15 cellular contexts compared by ENCODE assay signal in genomic region chr2:200357845-200358244, GRCh38. TPM values are rescaled to one million over a fixed set of nuclear protein-coding genes. Genes with fewer than 3 reads are reported as not detected.
A peak's percentile ranks its signal among the peaks of the same experiment; 100 is the strongest.
DNase-seq lines count a peak whose midpoint lies in the region; ATAC-seq and TF ChIP-seq lines count a peak whose summit lies in the region.
"Had no signal": no experiment of that assay in that cellular context is flagged by ENCODE, and none has a peak within 500 bp of the region (broad histone marks: within the 10 kb centered on the region; RNA-seq: fewer than 3 reads in every experiment).

No MANE protein-coding gene starts in this region.

- H3K36me3 ChIP-seq in GM23248 (ENCODE audit: low read depth) = no peaks in the 10 kb centered on the region; the same call in 1 of the 2 replicates
- H3K36me3 ChIP-seq in ascending aorta = no peaks in the 10 kb centered on the region
- no peaks in the 10 kb centered on the region for H3K36me3 ChIP-seq in smooth muscle cell (ENCODE audit: low read depth)
- no peaks in the 10 kb centered on the region for H3K36me3 ChIP-seq in A673 (ENCODE audit: insufficient read depth, low read length, poor library complexity, severe bottlenecking)

- 34 to 43% methylated on average over 3 of the region's 3 CpGs for WGBS in GM23248 (ENCODE audit: low coverage in 1 of 2, low lambda C conversion rate in 2 of 2, missing lambda C conversion rate in 2 of 2), 2 experiments
- WGBS in right cardiac atrium = 49% methylated on average over 3 of the region's 3 CpGs
- 44% methylated on average over 3 of the region's 3 CpGs for WGBS in smooth muscle cell (ENCODE audit: low lambda C conversion rate)

- DNase-seq in GM23248 = peak; percentile 51
- no peak for DNase-seq in ascending aorta (ENCODE audit: low spot score in 2 of 2)
- no peak for DNase-seq in right cardiac atrium
- no peak for DNase-seq in smooth muscle cell (lab: John Stamatoyannopoulos, UW; ENCODE audit: unreplicated experiment)
- no peak for DNase-seq in activated T-cell treated with anti-CD3 and anti-CD28 coated beads, Interleukin-2, amount 50 U/mL, for 1 hour
- no peak for DNase-seq in A673 (ENCODE audit: low spot score)
- DNase-seq in NCI-H2171 (lab: John Stamatoyannopoulos, UW) = no peak
- DNase-seq: activated effector memory CD4-positive, alpha-beta T cell treated with Interleukin-2 at 50 U/mL for 16 hours; amygdala; COR-L47; hippocampal formation; NCI-H1417 treated with DMSO at 0.1 percent for 48 hours; stimulated activated naive CD4-positive, alpha-beta T cell had no signal

- ATAC-seq in right cardiac atrium (peak; percentile 62 to 79), GM18519 (IDR thresholded peaks at IDR 0.05; ENCODE audit: low FRiP score, unreplicated experiment) (no peak)
- ATAC-seq: activated CD4-positive, CD25-positive, alpha-beta regulatory T cell treated with anti-CD3 and anti-CD28 coated beads, Interleukin-2, amount 50 U/mL, for 24 hours had no signal

- intact Hi-C loops in ascending aorta (cut with DNase I) = no loop called here
- intact Hi-C loops in right cardiac atrium (cut with DNase I) = no loop called here
- intact Hi-C loops in A673 (cut with micrococcal nuclease; ENCODE audit: unreplicated experiment) = no loop called here

- peaks cover 93% of the 10 kb centered on the region for H3K79me2 ChIP-seq in GM23248 (ENCODE audit: insufficient read depth)
- H3K79me2 ChIP-seq in smooth muscle cell (ENCODE audit: low read depth) = peaks cover 98% of the 10 kb centered on the region

- CTCF ChIA-PET in A673 (lab: Charles Lee) = no interaction called here

- H3K27ac ChIP-seq in GM23248 (peak overlapping the region; percentile 53), ascending aorta (peak overlapping the region; percentile 52 to 54), right cardiac atrium (ENCODE audit: low read length) (no peak overlapping the region), smooth muscle cell (ENCODE audit: low read depth) (peak overlapping the region; percentile 74), A673 (ENCODE audit: low read depth, low read length, poor library complexity, severe bottlenecking) (no peak overlapping the region)

- BruUV-seq in A673 (replicated peaks; lab: Mats Ljungman, UMichigan) = no TSS peak

- no peaks in the 10 kb centered on the region for H3K27me3 ChIP-seq in GM23248 (replicated peaks; ENCODE audit: insufficient read depth)
- H3K27me3 ChIP-seq in ascending aorta = no peaks in the 10 kb centered on the region
- H3K27me3 ChIP-seq in right cardiac atrium (ENCODE audit: control insufficient read depth, insufficient read depth) = no peaks in the 10 kb centered on the region
- H3K27me3 ChIP-seq in smooth muscle cell (ENCODE audit: low read depth) = no peaks in the 10 kb centered on the region
- no peaks in the 10 kb centered on the region for H3K27me3 ChIP-seq in A673 (replicated peaks; ENCODE audit: insufficient read depth, low read depth, low read length, poor library complexity)

- no peaks in the 10 kb centered on the region for H3K9me2 ChIP-seq in GM23248 (ENCODE audit: insufficient read depth)

- H3K4me1 ChIP-seq in GM23248 (ENCODE audit: insufficient read depth) (peaks cover 39% of the 10 kb centered on the region), ascending aorta (peaks cover 3 to 23% of the 10 kb centered on the region in 2 donors), right cardiac atrium (ENCODE audit: control insufficient read depth, insufficient read depth, low read length) (peaks cover 5% of the 10 kb centered on the region), smooth muscle cell (ENCODE audit: low read depth) (peaks cover 23% of the 10 kb centered on the region), A673 (ENCODE audit: insufficient read depth, low read length, poor library complexity, severe bottlenecking) (no peaks in the 10 kb centered on the region)

- no peaks in the 10 kb centered on the region for H4K20me1 ChIP-seq in GM23248 (ENCODE audit: insufficient read depth)
- H4K20me1 ChIP-seq in smooth muscle cell (ENCODE audit: low read depth) = peaks cover 97% of the 10 kb centered on the region

- H3K4me3 ChIP-seq in GM23248 = no peak overlapping the region; the same call in 1 of the 2 replicates
- no peak overlapping the region for H3K4me3 ChIP-seq in ascending aorta
- H3K4me3 ChIP-seq in right cardiac atrium (ENCODE audit: low read length) = no peak overlapping the region
- no peak overlapping the region for H3K4me3 ChIP-seq in smooth muscle cell
- no peak overlapping the region for H3K4me3 ChIP-seq in A673 (ENCODE audit: low read depth, low read length, poor library complexity, severe bottlenecking)

- H3F3A ChIP-seq in GM23248 (ENCODE audit: insufficient read depth) (peaks cover 52% of the 10 kb centered on the region), smooth muscle cell (ENCODE audit: low read depth) (peaks cover 22% of the 10 kb centered on the region)

- POLR2A ChIA-PET in A673 (lab: Charles Lee; ENCODE audit: low non-redundant PET) = no interaction called here

- H3K9ac ChIP-seq in GM23248 = no peak overlapping the region
- no peak overlapping the region for H3K9ac ChIP-seq in smooth muscle cell (ENCODE audit: low read depth)

- TF ChIP-seq CTCF in ascending aorta (IDR thresholded peaks at IDR 0.05) (no peak), smooth muscle cell (IDR thresholded peaks at IDR 0.05; ENCODE audit: borderline replicate concordance, insufficient read depth, poor library complexity, severe bottlenecking) (no peak), A673 (conservative IDR thresholded peaks at IDR 0.05; ENCODE audit: low read depth, low read length) (no peak)

- H3K4me2 ChIP-seq in GM23248 (ENCODE audit: unreplicated experiment) (peak overlapping the region; percentile 66), smooth muscle cell (peak overlapping the region; percentile 47)

- H3K9me3 ChIP-seq in GM23248 (ENCODE audit: low read depth) (no peaks in the 10 kb centered on the region), ascending aorta (no peaks in the 10 kb centered on the region), right cardiac atrium (ENCODE audit: control insufficient read depth, low read length) (no peaks in the 10 kb centered on the region), smooth muscle cell (replicated peaks; ENCODE audit: low read depth) (no peaks in the 10 kb centered on the region), A673 (ENCODE audit: low read depth, low read length, poor library complexity, severe bottlenecking) (no peaks in the 10 kb centered on the region)

- H2AFZ ChIP-seq in GM23248 (no peak overlapping the region), smooth muscle cell (ENCODE audit: low read depth) (no peak overlapping the region)

- in situ Hi-C loops in GM23248 (cut with MboI) = no loop called here

RNA-seq across cellular contexts. Expression of gene SPATS2L, which starts 51.4 kb away (rescaled TPM):
- total RNA-seq in GM23248 (2014; rRNA removed; shearing (Covaris generic)) = 103 and 128 TPM in 2 replicates
- polyA plus RNA-seq in GM23248 (2016; fragmentation: Nextera tagmentation; extraction: Ambion mirVana) (78.3 and 116 TPM in 2 replicates), right cardiac atrium (90.6 TPM), smooth muscle cell (394 and 432 TPM in 2 replicates)
- total RNA-seq in ascending aorta (36.6 TPM), right cardiac atrium (100 to 1,000 TPM; 115 to 147 (median 124) TPM), smooth muscle cell (314 and 356 TPM in 2 replicates), A673 (2021) (10.0 and 13.7 TPM in 2 replicates)

Comparison
In these comparisons a context has a peak if more than half of its experiments do, and no peak if none do; other contexts are left out.
1. H3K27ac ChIP-seq: peak in GM23248 (single experiment), ascending aorta (2 of 2) and smooth muscle cell (single experiment); none in right cardiac atrium (single experiment) and A673 (single experiment).